ENCODE assay signal across 31 cellular contexts in genomic region chr19:18696023-18696422, GRCh38. TPM values are rescaled to one million over a fixed set of nuclear protein-coding genes. Genes with fewer than 3 reads are reported as not detected.
DNase-seq lines count a peak whose midpoint lies in the region; ATAC-seq and TF ChIP-seq lines count a peak whose summit lies in the region.
"Had no signal": no experiment of that assay in that cellular context is flagged by ENCODE, and none has a peak within 500 bp of the region (broad histone marks: within the 10 kb centered on the region; RNA-seq: fewer than 3 reads in every experiment).

No MANE protein-coding gene starts in this region.

- no peaks in the 10 kb centered on the region for H3K27me3 Mint-ChIP-seq in CD4-positive, alpha-beta T cell
- H3K27me3 Mint-ChIP-seq in activated B cell treated with CpG ODN at 0.5 μM for 24 hours, result no peaks in the 10 kb centered on the region
- H3K27me3 Mint-ChIP-seq: activated CD4-positive, alpha-beta memory T cell treated with anti-CD3 and anti-CD28 coated beads for 36 hours; brain; naive B cell had no signal

- no peak overlapping the region for H3K4me3 Mint-ChIP-seq in CD4-positive, alpha-beta T cell
- no peak overlapping the region for H3K4me3 Mint-ChIP-seq in activated B cell treated with CpG ODN at 0.5 μM for 24 hours
- H3K4me3 Mint-ChIP-seq: activated CD4-positive, alpha-beta memory T cell treated with anti-CD3 and anti-CD28 coated beads for 36 hours; activated naive CD4-positive, alpha-beta T cell treated with anti-CD3 and anti-CD28 coated beads, Interleukin-2, amount 10 ng/mL, durations not matched to agents 7 days and 5 days; activated T-helper 1 cell treated with anti-CD3 and anti-CD28 coated beads, Interleukin-12 subunit alpha, Interleukin-12 subunit beta, Interleukin-2, Interleukin-4 antibody, amounts not matched to agents 30 ng/mL and 10 ng/mL and 1 ng/mL, durations not matched to agents 14 hours and 24 hours and 36 hours; brain had no signal

- H3K36me3 ChIP-seq in osteoblast (ENCODE audit: insufficient read depth, low read length) (no peaks in the 10 kb centered on the region), testis (ENCODE audit: low read depth, missing control alignments) (no peaks in the 10 kb centered on the region)
- H3K36me3 ChIP-seq: adrenal gland, prostate gland, suprapubic skin had no signal

- no peaks in the 10 kb centered on the region for H3K27me3 ChIP-seq in CD4-positive, alpha-beta T cell (ENCODE audit: control insufficient read depth, insufficient read depth, low read length)
- no peaks in the 10 kb centered on the region for H3K27me3 ChIP-seq in osteoblast (ENCODE audit: insufficient read depth, low read length)
- no peaks in the 10 kb centered on the region for H3K27me3 ChIP-seq in testis
- H3K27me3 ChIP-seq: adrenal gland, BLaER1, dorsolateral prefrontal cortex, suprapubic skin had no signal

- no peaks in the 10 kb centered on the region for H3K9me3 Mint-ChIP-seq in CD4-positive, alpha-beta T cell
- no peaks in the 10 kb centered on the region for H3K9me3 Mint-ChIP-seq in activated B cell treated with CpG ODN at 0.5 μM for 24 hours
- H3K9me3 Mint-ChIP-seq: activated CD4-positive, alpha-beta memory T cell treated with anti-CD3 and anti-CD28 coated beads for 36 hours; activated naive CD4-positive, alpha-beta T cell treated with anti-CD3 and anti-CD28 coated beads, Interleukin-2, amount 10 ng/mL, durations not matched to agents 7 days and 5 days; activated T-helper 1 cell treated with anti-CD3 and anti-CD28 coated beads, Interleukin-12 subunit alpha, Interleukin-12 subunit beta, Interleukin-2, Interleukin-4 antibody, amounts not matched to agents 30 ng/mL and 10 ng/mL and 1 ng/mL, durations not matched to agents 14 hours and 24 hours and 36 hours; brain; naive B cell had no signal

- no peak for TF ChIP-seq CTCF in CD4-positive, alpha-beta T cell (IDR thresholded peaks at IDR 0.05)
- TF ChIP-seq CTCF in activated B cell treated with CpG ODN at 0.5 μM for 24 hours (IDR thresholded peaks at IDR 0.05) (no peak), osteoblast (IDR thresholded peaks at IDR 0.05; ENCODE audit: extremely low read depth, low read depth, low read length) (no peak), testis (IDR thresholded peaks at IDR 0.05) (no peak)

- peaks cover 70% of the 10 kb centered on the region for H3K79me2 ChIP-seq in osteoblast (ENCODE audit: insufficient read depth, low read length)

- peaks cover 73% of the 10 kb centered on the region for H4K20me1 ChIP-seq in osteoblast (ENCODE audit: insufficient read depth, low read length)

- no peak overlapping the region for H3K4me2 ChIP-seq in osteoblast (ENCODE audit: insufficient read depth, low read length)
- H3K4me2 ChIP-seq: BLaER1 had no signal

- no peak overlapping the region for H3K27ac ChIP-seq in CD4-positive, alpha-beta T cell (ENCODE audit: low read depth, low read length)
- H3K27ac ChIP-seq in osteoblast (ENCODE audit: low read depth, low read length) (no peak overlapping the region), testis (no peak overlapping the region)
- H3K27ac ChIP-seq: adrenal gland, BLaER1, prostate gland, SK-N-MC, suprapubic skin had no signal

- H2AFZ ChIP-seq in osteoblast (ENCODE audit: low read length), result no peak overlapping the region

- no peak for DNase-seq in CD4-positive, alpha-beta T cell
- DNase-seq in DMS53 treated with DMSO at 0.1 percent for 48 hours (lab: John Stamatoyannopoulos, UW; ENCODE audit: unreplicated experiment) (peak; percentile 76), activated B cell treated with CpG ODN at 0.5 μM for 24 hours (no peak), osteoblast (ENCODE audit: insufficient read length, low spot score, missing footprints) (peak; percentile 43), GF-D8 (lab: John Stamatoyannopoulos, UW) (no peak), testis (no peak)
- DNase-seq: ACHN; activated CD4-positive, alpha-beta memory T cell treated with anti-CD3 and anti-CD28 coated beads for 36 hours; activated naive CD4-positive, alpha-beta T cell treated with anti-CD3 and anti-CD28 coated beads, Interleukin-2, amount 10 ng/mL, durations not matched to agents 7 days and 5 days; adrenal gland; Calu3; cerebellar nuclear complex; dorsolateral prefrontal cortex; GOT3; midbrain; naive B cell; NCI-H1092; NCI-H1694; NCI-H2171; nucleus accumbens; stimulated activated CD4-positive, alpha-beta T cell treated with anti-CD3 and anti-CD28 coated beads, Interleukin-12 subunit alpha, Interleukin-12 subunit beta, amount 100 ng/mL, for 4 hours; stimulated activated CD4-positive, alpha-beta T cell treated with anti-CD3 and anti-CD28 coated beads, Interleukin-4, amount 100 ng/mL, for 24 hours had no signal

- POLR2A ChIA-PET in CD4-positive, alpha-beta T cell (lab: Charles Lee), result no interaction called here
- POLR2A ChIA-PET in activated B cell treated with CpG ODN at 0.5 μM for 24 hours (lab: Charles Lee), result no interaction called here

- TF ChIP-seq POLR2A in testis (IDR thresholded peaks at IDR 0.05), result no peak

- H3K4me3 ChIP-seq in osteoblast (ENCODE audit: insufficient read depth, low read length) (no peak overlapping the region), testis (no peak overlapping the region)
- H3K4me3 ChIP-seq: adrenal gland, BLaER1, dorsolateral prefrontal cortex, prostate gland, SK-N-MC, suprapubic skin had no signal

- H3K4me1 ChIP-seq in osteoblast (ENCODE audit: insufficient read depth, low read length), result peaks cover 9% of the 10 kb centered on the region
- H3K4me1 ChIP-seq in testis, result peaks cover under 1% of the 10 kb centered on the region

- H3K27ac Mint-ChIP-seq in CD4-positive, alpha-beta T cell, result peak overlapping the region; percentile 51
- peak overlapping the region; percentile 41 for H3K27ac Mint-ChIP-seq in activated B cell treated with CpG ODN at 0.5 μM for 24 hours
- H3K27ac Mint-ChIP-seq: activated CD4-positive, alpha-beta memory T cell treated with anti-CD3 and anti-CD28 coated beads for 36 hours; activated naive CD4-positive, alpha-beta T cell treated with anti-CD3 and anti-CD28 coated beads, Interleukin-2, amount 10 ng/mL, durations not matched to agents 7 days and 5 days; activated T-helper 1 cell treated with anti-CD3 and anti-CD28 coated beads, Interleukin-12 subunit alpha, Interleukin-12 subunit beta, Interleukin-2, Interleukin-4 antibody, amounts not matched to agents 30 ng/mL and 10 ng/mL and 1 ng/mL, durations not matched to agents 14 hours and 24 hours and 36 hours; brain had no signal

- peaks cover 37% of the 10 kb centered on the region for H3K4me1 Mint-ChIP-seq in CD4-positive, alpha-beta T cell (ENCODE audit: low read depth)
- peaks cover 47% of the 10 kb centered on the region for H3K4me1 Mint-ChIP-seq in activated B cell treated with CpG ODN at 0.5 μM for 24 hours

- no peaks in the 10 kb centered on the region for H3K9me3 ChIP-seq in CD4-positive, alpha-beta T cell (ENCODE audit: control insufficient read depth, low read length)
- H3K9me3 ChIP-seq in osteoblast (ENCODE audit: low read depth, low read length) (no peaks in the 10 kb centered on the region), testis (no peaks in the 10 kb centered on the region)
- H3K9me3 ChIP-seq: adrenal gland, BLaER1, prostate gland, suprapubic skin had no signal

- no peak for ATAC-seq in CD4-positive, alpha-beta T cell (ENCODE audit: poor library complexity)
- ATAC-seq in activated B cell treated with CpG ODN at 0.5 μM for 24 hours (ENCODE audit: low read depth), result no peak
- ATAC-seq in GM18517 (IDR thresholded peaks at IDR 0.05; ENCODE audit: unreplicated experiment), result no peak
- ATAC-seq: activated CD4-positive, CD25-positive, alpha-beta regulatory T cell treated with anti-CD3 and anti-CD28 coated beads, Interleukin-2, amount 50 U/mL, for 24 hours; sciatic nerve had no signal

- WGBS in testis, 2 donors, result 94 to 95% methylated on average over 12 of the region's 12 CpGs

- intact Hi-C loops in CD4-positive, alpha-beta T cell (cut with DNase I, micrococcal nuclease), result no loop called here
- intact Hi-C loops in activated B cell treated with CpG ODN at 0.5 μM for 24 hours (cut with micrococcal nuclease) (no loop called here), testis (cut with DNase I; ENCODE audit: low total_unique reads) (no loop called here)

- H3K36me3 Mint-ChIP-seq in CD4-positive, alpha-beta T cell (ENCODE audit: low read depth), result no peaks in the 10 kb centered on the region
- H3K36me3 Mint-ChIP-seq in activated B cell treated with CpG ODN at 0.5 μM for 24 hours (ENCODE audit: low read depth), result no peaks in the 10 kb centered on the region
- H3K36me3 Mint-ChIP-seq: activated CD4-positive, alpha-beta memory T cell treated with anti-CD3 and anti-CD28 coated beads for 36 hours; activated naive CD4-positive, alpha-beta T cell treated with anti-CD3 and anti-CD28 coated beads, Interleukin-2, amount 10 ng/mL, durations not matched to agents 7 days and 5 days; naive B cell had no signal

- CTCF ChIA-PET in CD4-positive, alpha-beta T cell (lab: Charles Lee), result no interaction called here
- CTCF ChIA-PET in activated B cell treated with CpG ODN at 0.5 μM for 24 hours (lab: Charles Lee), result no interaction called here

RNA-seq across cellular contexts. Expression of gene CRTC1, which starts 12.5 kb away (rescaled TPM):
- total RNA-seq in CD4-positive, alpha-beta T cell, result 10 to 100 TPM; 11.8 to 12.2 TPM
- total RNA-seq in activated B cell treated with CpG ODN at 0.5 μM for 24 hours, result 13.1 and 15.5 TPM in 2 replicates
- total RNA-seq in osteoblast, result 3.8 and 4.0 TPM in 2 replicates
- total RNA-seq in testis, result 10 to 100 TPM; 28.1 to 32.1 TPM
- 15.6 TPM for polyA plus RNA-seq in testis (ENCODE audit: insufficient read depth, low read depth, low replicate concordance)

RNA-seq across cellular contexts. Expression of gene KLHL26, which starts 59.2 kb away (rescaled TPM):
- total RNA-seq in CD4-positive, alpha-beta T cell, result 10 to 100 TPM; 13.7 to 19.0 TPM
- total RNA-seq in activated B cell treated with CpG ODN at 0.5 μM for 24 hours (10.9 and 11.3 TPM in 2 replicates), osteoblast (5.1 and 5.3 TPM in 2 replicates), testis (10 to 100 TPM; 16.5 to 32.3 TPM)
- polyA plus RNA-seq in testis (ENCODE audit: insufficient read depth, low read depth, low replicate concordance), result 10.6 TPM

Comparison
In these comparisons a context has a peak if more than half of its experiments do, and no peak if none do; other contexts are left out.
1. DNase-seq: peak in DMS53 treated with DMSO at 0.1 percent for 48 hours (single experiment) and osteoblast (single experiment); none in CD4-positive, alpha-beta T cell (0 of 10), activated B cell treated with CpG ODN at 0.5 μM for 24 hours (single experiment), GF-D8 (single experiment) and testis (single experiment).